29 cellular contexts compared by ENCODE assay signal in the genomic region with DNA sequence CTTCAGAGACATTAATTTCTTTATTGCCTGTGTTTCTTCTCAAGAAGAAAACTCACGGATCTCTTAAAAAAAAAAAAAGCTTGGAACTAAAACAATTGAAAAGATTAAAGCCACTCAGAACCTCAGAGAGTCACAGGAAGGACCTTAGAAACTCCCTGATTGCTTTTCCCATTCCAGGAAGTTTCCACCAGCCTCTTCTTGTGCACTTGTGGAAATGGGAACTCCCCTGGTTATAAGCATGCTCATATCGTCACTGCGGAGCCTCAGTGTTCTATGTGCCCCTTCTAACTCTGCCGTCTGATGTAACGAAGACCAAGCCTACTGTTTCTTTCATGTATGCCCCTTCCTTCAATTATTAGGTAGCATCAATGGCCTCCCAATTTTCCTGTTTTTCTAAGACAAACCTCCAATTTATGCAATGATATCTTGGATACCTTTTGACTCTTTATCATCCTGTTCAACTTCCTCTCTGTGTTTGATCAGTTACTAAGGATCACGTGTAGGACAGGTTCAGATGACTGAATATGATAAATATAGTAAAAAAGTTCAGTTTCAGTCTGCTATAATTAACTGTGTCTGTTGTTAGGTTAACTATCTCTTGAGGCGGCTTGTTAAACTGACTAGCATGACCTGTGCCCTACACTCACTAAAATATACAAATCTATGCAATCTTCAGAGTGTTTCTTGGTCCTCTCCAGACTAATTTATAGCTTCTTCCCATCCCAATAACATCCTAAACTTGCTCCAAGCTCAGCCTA.
"Had no signal": no experiment of that assay in that cellular context is flagged by ENCODE, and none has a peak within 500 bp of the region (broad histone marks: within the 10 kb centered on the region; RNA-seq: fewer than 3 reads in every experiment).

No MANE protein-coding gene starts in this region.

- H3K27ac Mint-ChIP-seq: activated B cell treated with CpG ODN at 0.5 μM for 24 hours; activated CD8-positive, alpha-beta memory T cell treated with anti-CD3 and anti-CD28 coated beads, Interleukin-2, amount 10 ng/mL, durations not matched to agents 7 days and 5 days; activated CD8-positive, alpha-beta T cell treated with anti-CD3 and anti-CD28 coated beads for 36 hours; activated naive CD4-positive, alpha-beta T cell treated with anti-CD3 and anti-CD28 coated beads, Interleukin-2, amount 50 U/mL, for 24 hours; activated naive CD8-positive, alpha-beta T cell treated with anti-CD3 and anti-CD28 coated beads, Interleukin-2, amount 50 U/mL, for 24 hours; activated T-helper 2 cell treated with anti-CD3 and anti-CD28 coated beads, Interferon-gamma antibody, Interleukin-2, Interleukin-4, amounts not matched to agents 10 μg/mL and 5 μg/mL and 100 μg/mL, durations not matched to agents 14 hours and 24 hours and 36 hours; mesothelial cell of epicardium; naive B cell; progenitor cell of endocrine pancreas; stimulated activated naive B cell treated with anti-CD40 and anti-IgM and Interleukin-4, amounts not matched to agents 10 μg/mL and 1 μg/mL and 100 μg/mL, for 72 hours had no signal

- H3K4me1 ChIP-seq: breast epithelium, esophagus squamous epithelium, sigmoid colon, stomach, tibial artery, upper lobe of right lung had no signal

- H3K27me3 ChIP-seq: breast epithelium, esophagus squamous epithelium, heart right ventricle, ovary, sigmoid colon, stomach, tibial artery, upper lobe of right lung had no signal

- H3K9me3 ChIP-seq: breast epithelium, esophagus squamous epithelium, heart right ventricle, ovary, sigmoid colon, stomach, tibial artery, upper lobe of right lung had no signal

- H3K4me3 Mint-ChIP-seq: activated B cell treated with CpG ODN at 0.5 μM for 24 hours; activated CD8-positive, alpha-beta memory T cell treated with anti-CD3 and anti-CD28 coated beads, Interleukin-2, amount 10 ng/mL, durations not matched to agents 7 days and 5 days; activated CD8-positive, alpha-beta T cell treated with anti-CD3 and anti-CD28 coated beads for 36 hours; activated naive CD4-positive, alpha-beta T cell treated with anti-CD3 and anti-CD28 coated beads, Interleukin-2, amount 50 U/mL, for 24 hours; activated naive CD8-positive, alpha-beta T cell treated with anti-CD3 and anti-CD28 coated beads, Interleukin-2, amount 50 U/mL, for 24 hours; central memory CD8-positive, alpha-beta T cell; mesothelial cell of epicardium; naive B cell; stimulated activated naive B cell treated with anti-CD40 and anti-IgM and Interleukin-4, amounts not matched to agents 10 μg/mL and 1 μg/mL and 100 μg/mL, for 72 hours had no signal

- H3K36me3 Mint-ChIP-seq: activated CD8-positive, alpha-beta memory T cell treated with anti-CD3 and anti-CD28 coated beads, Interleukin-2, amount 10 ng/mL, durations not matched to agents 7 days and 5 days; activated naive CD4-positive, alpha-beta T cell treated with anti-CD3 and anti-CD28 coated beads, Interleukin-2, amount 50 U/mL, for 24 hours; mesothelial cell of epicardium; naive B cell; stimulated activated naive B cell treated with anti-CD40 and anti-IgM and Interleukin-4, amounts not matched to agents 10 μg/mL and 1 μg/mL and 100 μg/mL, for 72 hours had no signal

- DNase-seq: activated B cell treated with CpG ODN at 0.5 μM for 24 hours; activated CD4-positive, alpha-beta T cell treated with anti-CD3 and anti-CD28 coated beads, Interleukin-2, amount 50 U/mL, for 1 hour; activated CD8-positive, alpha-beta memory T cell treated with anti-CD3 and anti-CD28 coated beads, Interleukin-2, amount 10 ng/mL, durations not matched to agents 7 days and 5 days; activated CD8-positive, alpha-beta T cell treated with anti-CD3 and anti-CD28 coated beads for 36 hours; activated naive CD8-positive, alpha-beta T cell treated with anti-CD3 and anti-CD28 coated beads, Interleukin-2, amount 50 U/mL, for 24 hours; activated T-cell treated with anti-CD3 and anti-CD28 coated beads, Interleukin-2, amount 50 U/mL, for 48 hours; dermis blood vessel endothelial cell; effector CD4-positive, alpha-beta T cell; esophagus squamous epithelium; foreskin melanocyte; heart right ventricle; naive B cell; ovary; sigmoid colon; stimulated activated CD4-positive, alpha-beta T cell treated with anti-CD3 and anti-CD28 coated beads, Interleukin-1b, Interleukin-23, amount 100 ng/mL, for 48 hours; stimulated activated CD4-positive, alpha-beta T cell treated with anti-CD3 and anti-CD28 coated beads, Interleukin-4, amount 100 ng/mL, for 4 hours; stimulated activated naive B cell treated with anti-CD40 and anti-IgM and Interleukin-4, amounts not matched to agents 10 μg/mL and 1 μg/mL and 100 μg/mL, for 72 hours; stomach; T-helper 2 cell; tibial artery; upper lobe of right lung had no signal

- H3K36me3 ChIP-seq: breast epithelium, esophagus squamous epithelium, heart right ventricle, ovary, sigmoid colon, stomach, tibial artery, upper lobe of right lung had no signal

- H3K27me3 Mint-ChIP-seq: activated B cell treated with CpG ODN at 0.5 μM for 24 hours; activated CD8-positive, alpha-beta memory T cell treated with anti-CD3 and anti-CD28 coated beads, Interleukin-2, amount 10 ng/mL, durations not matched to agents 7 days and 5 days; activated CD8-positive, alpha-beta T cell treated with anti-CD3 and anti-CD28 coated beads for 36 hours; activated naive CD4-positive, alpha-beta T cell treated with anti-CD3 and anti-CD28 coated beads, Interleukin-2, amount 50 U/mL, for 24 hours; activated naive CD8-positive, alpha-beta T cell treated with anti-CD3 and anti-CD28 coated beads, Interleukin-2, amount 50 U/mL, for 24 hours; central memory CD8-positive, alpha-beta T cell; naive B cell; progenitor cell of endocrine pancreas; stimulated activated naive B cell treated with anti-CD40 and anti-IgM and Interleukin-4, amounts not matched to agents 10 μg/mL and 1 μg/mL and 100 μg/mL, for 72 hours had no signal

- ATAC-seq: activated CD8-positive, alpha-beta memory T cell treated with anti-CD3 and anti-CD28 coated beads, Interleukin-2, amount 10 ng/mL, durations not matched to agents 7 days and 5 days; activated CD8-positive, alpha-beta T cell treated with anti-CD3 and anti-CD28 coated beads for 36 hours; activated naive CD8-positive, alpha-beta T cell treated with anti-CD3 and anti-CD28 coated beads, Interleukin-2, amount 50 U/mL, for 24 hours; stimulated activated naive B cell treated with anti-CD40 and anti-IgM and Interleukin-4, amounts not matched to agents 10 μg/mL and 1 μg/mL and 100 μg/mL, for 72 hours; upper lobe of right lung had no signal

- H3K9me3 Mint-ChIP-seq: activated CD8-positive, alpha-beta T cell treated with anti-CD3 and anti-CD28 coated beads for 36 hours; activated naive CD8-positive, alpha-beta T cell treated with anti-CD3 and anti-CD28 coated beads, Interleukin-2, amount 50 U/mL, for 24 hours; activated T-helper 2 cell treated with anti-CD3 and anti-CD28 coated beads, Interferon-gamma antibody, Interleukin-2, Interleukin-4, amounts not matched to agents 10 μg/mL and 5 μg/mL and 100 μg/mL, durations not matched to agents 14 hours and 24 hours and 36 hours; mesothelial cell of epicardium had no signal

- H3K27ac ChIP-seq: breast epithelium, epithelial cell of prostate, esophagus squamous epithelium, ovary, sigmoid colon, stomach, tibial artery, upper lobe of right lung had no signal

- H3K4me2 ChIP-seq: smooth muscle cell had no signal

- H3K4me1 Mint-ChIP-seq: activated B cell treated with CpG ODN at 0.5 μM for 24 hours; activated CD8-positive, alpha-beta memory T cell treated with anti-CD3 and anti-CD28 coated beads, Interleukin-2, amount 10 ng/mL, durations not matched to agents 7 days and 5 days; activated naive CD4-positive, alpha-beta T cell treated with anti-CD3 and anti-CD28 coated beads, Interleukin-2, amount 50 U/mL, for 24 hours; activated naive CD8-positive, alpha-beta T cell treated with anti-CD3 and anti-CD28 coated beads, Interleukin-2, amount 50 U/mL, for 24 hours; central memory CD8-positive, alpha-beta T cell; mesothelial cell of epicardium; naive B cell; stimulated activated naive B cell treated with anti-CD40 and anti-IgM and Interleukin-4, amounts not matched to agents 10 μg/mL and 1 μg/mL and 100 μg/mL, for 72 hours had no signal

- H3K4me3 ChIP-seq: breast epithelium, esophagus squamous epithelium, heart right ventricle, ovary, sigmoid colon, smooth muscle cell, stomach, tibial artery, upper lobe of right lung had no signal
